Comparison of ENCODE assay signal across 8 cellular contexts in genomic region chr6:119313937-119314893, GRCh38. TPM values are rescaled to one million over a fixed set of nuclear protein-coding genes. Genes with fewer than 3 reads are reported as not detected.
DNase-seq lines count a peak whose midpoint lies in the region; ATAC-seq and TF ChIP-seq lines count a peak whose summit lies in the region.

No MANE protein-coding gene starts in this region.

- H3K4me1 Mint-ChIP-seq in activated CD4-positive, alpha-beta memory T cell treated with anti-CD3 and anti-CD28 coated beads for 36 hours (ENCODE audit: low read depth), result peaks cover 56% of the 10 kb centered on the region

- ATAC-seq in Right ventricle myocardium superior (ENCODE audit: poor library complexity) (peak; percentile 48), HG03066 (IDR thresholded peaks at IDR 0.05; ENCODE audit: low read depth, unreplicated experiment) (peak; percentile 48)

- H2AFZ ChIP-seq in osteoblast (ENCODE audit: low read length), result peak overlapping the region; percentile 84

- no peaks in the 10 kb centered on the region for H3K27me3 Mint-ChIP-seq in activated CD4-positive, alpha-beta memory T cell treated with anti-CD3 and anti-CD28 coated beads for 36 hours

- H3K9me3 ChIP-seq in osteoblast (ENCODE audit: low read depth, low read length), result no peaks in the 10 kb centered on the region

- H3K27ac ChIP-seq in osteoblast (ENCODE audit: low read depth, low read length), result peak overlapping the region; percentile 25

- CTCF ChIA-PET in activated CD4-positive, alpha-beta memory T cell treated with anti-CD3 and anti-CD28 coated beads for 36 hours (lab: Charles Lee), result interaction anchor here (1.1 to 1.7 kb wide), 5 partner anchors 27 to 169 kb away, joined by 3 to 5 read pairs (median 3); no protein-coding TSS in a partner anchor

- peaks cover 4% of the 10 kb centered on the region for H3K4me1 ChIP-seq in osteoblast (ENCODE audit: insufficient read depth, low read length)

- no peaks in the 10 kb centered on the region for H3K36me3 ChIP-seq in osteoblast (ENCODE audit: insufficient read depth, low read length)

- no peak overlapping the region for H3K4me3 ChIP-seq in osteoblast (ENCODE audit: insufficient read depth, low read length)

- no peak for TF ChIP-seq CTCF in osteoblast (IDR thresholded peaks at IDR 0.05; ENCODE audit: extremely low read depth, low read depth, low read length)

- no peaks in the 10 kb centered on the region for H3K79me2 ChIP-seq in osteoblast (ENCODE audit: insufficient read depth, low read length)

- no peaks in the 10 kb centered on the region for H4K20me1 ChIP-seq in osteoblast (ENCODE audit: insufficient read depth, low read length)

- POLR2A ChIA-PET in activated CD4-positive, alpha-beta memory T cell treated with anti-CD3 and anti-CD28 coated beads for 36 hours (lab: Charles Lee), result interaction anchor here (0.9 to 3.8 kb wide), 3 partner anchors 25 to 36 kb away, joined by 4 to 20 read pairs (median 15); no protein-coding TSS in a partner anchor

- DNase-seq in Right ventricle myocardium superior, result no peak
- DNase-seq in cardiac septum (ENCODE audit: low spot score), result no peak
- DNase-seq in activated CD4-positive, alpha-beta memory T cell treated with anti-CD3 and anti-CD28 coated beads for 36 hours, result peak; percentile 61
- DNase-seq in osteoblast (ENCODE audit: insufficient read length, low spot score, missing footprints), result no peak
- no peak for DNase-seq in iPS-NIHi7 (ENCODE audit: extremely low spot score)
- DNase-seq in dermis blood vessel endothelial cell, result no peak
- no peak for DNase-seq in NCI-H2107 treated with DMSO at 0.1 percent for 48 hours (lab: John Stamatoyannopoulos, UW; ENCODE audit: unreplicated experiment)

- H3K9me3 Mint-ChIP-seq in activated CD4-positive, alpha-beta memory T cell treated with anti-CD3 and anti-CD28 coated beads for 36 hours, result no peaks in the 10 kb centered on the region

- H3K4me3 Mint-ChIP-seq in activated CD4-positive, alpha-beta memory T cell treated with anti-CD3 and anti-CD28 coated beads for 36 hours, result peak overlapping the region; percentile 22

- H3K4me2 ChIP-seq in osteoblast (ENCODE audit: insufficient read depth, low read length), result peak overlapping the region; percentile 32

- H3K27me3 ChIP-seq in osteoblast (ENCODE audit: insufficient read depth, low read length), result no peaks in the 10 kb centered on the region

- H3K36me3 Mint-ChIP-seq in activated CD4-positive, alpha-beta memory T cell treated with anti-CD3 and anti-CD28 coated beads for 36 hours, result no peaks in the 10 kb centered on the region

- intact Hi-C loops in Right ventricle myocardium superior (cut with DNase I) (no loop called here), cardiac septum (cut with DNase I) (loop anchor here (2.0 to 5.0 kb wide), 2 partner anchors 21 to 813 kb away; no protein-coding TSS in a partner anchor)
- intact Hi-C loops in activated CD4-positive, alpha-beta memory T cell treated with anti-CD3 and anti-CD28 coated beads for 36 hours (cut with micrococcal nuclease), result loop anchor here (1.0 to 10.0 kb wide), 6 partner anchors 36 to 469 kb away; partner anchors contain the start of gene ASF1A

- H3K27ac Mint-ChIP-seq in activated CD4-positive, alpha-beta memory T cell treated with anti-CD3 and anti-CD28 coated beads for 36 hours, result peak overlapping the region; percentile 89

RNA-seq across cellular contexts. Expression of gene MAN1A1, which starts 35.3 kb away (rescaled TPM):
- 17.2 TPM for total RNA-seq in Right ventricle myocardium superior
- total RNA-seq in cardiac septum, result 15.0 TPM
- 10 to 100 TPM; 21.8 to 23.9 TPM for total RNA-seq in activated CD4-positive, alpha-beta memory T cell treated with anti-CD3 and anti-CD28 coated beads for 36 hours
- total RNA-seq in osteoblast, result 67.2 and 79.6 TPM in 2 replicates
- 179 and 202 TPM in 2 replicates for total RNA-seq in dermis blood vessel endothelial cell
